Comparison of ENCODE assay signal across 8 cellular contexts in genomic region chr3:149657458-149657795, GRCh38. TPM values are rescaled to one million over a fixed set of nuclear protein-coding genes. Genes with fewer than 3 reads are reported as not detected.
DNase-seq lines count a peak whose midpoint lies in the region; ATAC-seq and TF ChIP-seq lines count a peak whose summit lies in the region.

No MANE protein-coding gene starts in this region.

- intact Hi-C loops in lower leg skin (cut with DNase I; ENCODE audit: low total_unique reads) (no loop called here), thyroid gland (cut with DNase I) (loop anchor here (10.0 kb wide), 2 partner anchors 83 to 113 kb away; no protein-coding TSS in a partner anchor)

- TF ChIP-seq CTCF in choroid plexus epithelial cell (conservative IDR thresholded peaks at IDR 0.05; ENCODE audit: low read depth, low read length) (no peak), lower leg skin (IDR thresholded peaks at IDR 0.05) (no peak), thyroid gland (IDR thresholded peaks at IDR 0.05) (no peak)

- H3K27ac ChIP-seq in thyroid gland: peak overlapping the region; percentile 98 to 100 (median 99)

- 0% methylated on average over 9 to 21 of the region's 21 CpGs for WGBS in lower leg skin, 2 donors
- 0 to 1% methylated on average over 9 to 21 of the region's 21 CpGs for WGBS in thyroid gland, 2 donors

- H3K4me1 ChIP-seq in thyroid gland: peaks cover 32 to 38% of the 10 kb centered on the region in 2 donors

- H3K4me3 ChIP-seq in choroid plexus epithelial cell (ENCODE audit: low read depth, low read length) (peak overlapping the region; percentile 88), lower leg skin (ENCODE audit: low read depth, poor library complexity, severe bottlenecking) (peak overlapping the region; percentile 67), thyroid gland (replicated peaks in 1 of 3) (peak overlapping the region; percentile 66 to 70 (median 68))

- no peaks in the 10 kb centered on the region for H3K36me3 ChIP-seq in thyroid gland

- DNase-seq in NCI-H226 (peak; percentile 37), choroid plexus epithelial cell (ENCODE audit: low read depth) (peak; percentile 77), lower leg skin (ENCODE audit: low spot score in 2 of 2) (peak in 1 of 2 donors; percentile 62), thyroid gland (peak; percentile 84 to 85), putamen (ENCODE audit: low spot score) (no peak), NOMO-1 treated with dmso at 0.1 percent for 144 hours (lab: John Stamatoyannopoulos, UW; ENCODE audit: unreplicated experiment) (no peak)

- ATAC-seq in GM21515 (IDR thresholded peaks at IDR 0.05; ENCODE audit: unreplicated experiment) (peak; percentile 29), HG02840 (IDR thresholded peaks at IDR 0.05; ENCODE audit: low FRiP score, unreplicated experiment) (no peak)

- no peaks in the 10 kb centered on the region for H3K9me3 ChIP-seq in thyroid gland

- TF ChIP-seq POLR2A in lower leg skin (IDR thresholded peaks at IDR 0.05) (no peak), thyroid gland (IDR thresholded peaks at IDR 0.05) (no peak)

- no peaks in the 10 kb centered on the region for H3K27me3 ChIP-seq in thyroid gland

RNA-seq across cellular contexts. Expression of gene WWTR1, which starts 0.4 kb away (rescaled TPM):
- total RNA-seq in lower leg skin: 10 to 100 TPM; 52.4 to 78.1 (median 56.1) TPM
- total RNA-seq in thyroid gland: 10 to 100 TPM; 56.7 to 87.6 (median 78.5) TPM

Comparison
In these comparisons a context has a peak if more than half of its experiments do, and no peak if none do; other contexts are left out.
1. DNase-seq: peak in NCI-H226 (single experiment), choroid plexus epithelial cell (single experiment) and thyroid gland (2 of 2); none in putamen (single experiment) and NOMO-1 treated with dmso at 0.1 percent for 144 hours (single experiment).
2. Peak in every context shown above with its lines, with median percentiles within 50 percentile points of each other: H3K4me3 ChIP-seq.